19 cellular contexts compared by ENCODE assay signal in the genomic region with DNA sequence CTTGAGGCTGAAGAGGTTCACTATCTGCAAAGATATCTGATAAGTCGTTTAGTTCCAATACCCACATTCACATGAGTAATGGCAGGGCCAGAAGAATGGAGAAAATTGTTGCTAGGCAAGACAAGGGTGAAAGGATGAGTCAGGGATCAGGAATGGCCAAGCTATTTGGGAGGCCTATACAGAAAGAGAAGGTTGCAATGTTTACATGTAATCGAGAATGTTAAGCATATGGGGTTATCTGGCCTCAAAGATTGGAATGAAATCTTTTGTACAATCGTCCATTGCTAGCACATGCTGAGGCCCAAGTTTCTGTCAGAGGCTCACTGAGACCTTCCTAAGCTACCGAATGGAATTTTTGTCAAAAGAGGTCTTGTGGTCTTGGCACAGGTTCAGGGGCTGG.
DNase-seq lines count a peak whose midpoint lies in the region; ATAC-seq and TF ChIP-seq lines count a peak whose summit lies in the region.
"Had no signal": no experiment of that assay in that cellular context is flagged by ENCODE, and none has a peak within 500 bp of the region (broad histone marks: within the 10 kb centered on the region; RNA-seq: fewer than 3 reads in every experiment).

No MANE protein-coding gene starts in this region.

- no peaks in the 10 kb centered on the region for H3K4me1 Mint-ChIP-seq in type B pancreatic cell (ENCODE audit: unreplicated experiment)
- no peaks in the 10 kb centered on the region for H3K4me1 Mint-ChIP-seq in immature natural killer cell
- H3K4me1 Mint-ChIP-seq: endodermal cell; natural killer cell; stimulated activated effector memory CD8-positive, alpha-beta T cell treated with anti-CD3 and anti-CD28 coated beads, Interleukin-12 subunit alpha, Interleukin-12 subunit beta, amount 100 ng/mL, for 72 hours had no signal

- H3K9me3 Mint-ChIP-seq in type B pancreatic cell (no peaks in the 10 kb centered on the region), immature natural killer cell (peaks cover 0 to 8% (median 0%) of the 10 kb centered on the region in 6 donors)
- H3K9me3 Mint-ChIP-seq: endodermal cell had no signal

- no peaks in the 10 kb centered on the region for H3K4me1 ChIP-seq in foreskin keratinocyte
- H3K4me1 ChIP-seq: BE2C, HAP-1 had no signal

- no peak for TF ChIP-seq CTCF in foreskin keratinocyte (conservative IDR thresholded peaks at IDR 0.05)
- TF ChIP-seq CTCF in type B pancreatic cell (conservative IDR thresholded peaks at IDR 0.05), result no peak

- peaks cover 3% of the 10 kb centered on the region for H3K27me3 Mint-ChIP-seq in type B pancreatic cell
- H3K27me3 Mint-ChIP-seq in immature natural killer cell (ENCODE audit: low read depth in 3 of 3), result peaks cover 0 to 2% (median 0%) of the 10 kb centered on the region in 3 donors

- H3K27ac Mint-ChIP-seq in type B pancreatic cell (peak overlapping the region; percentile 66), immature natural killer cell (no peak overlapping the region)
- H3K27ac Mint-ChIP-seq: endodermal cell; natural killer cell; stimulated activated effector memory CD8-positive, alpha-beta T cell treated with anti-CD3 and anti-CD28 coated beads, Interleukin-12 subunit alpha, Interleukin-12 subunit beta, amount 100 ng/mL, for 72 hours had no signal

- H3K4me3 Mint-ChIP-seq in type B pancreatic cell (no peak overlapping the region), immature natural killer cell (no peak overlapping the region)
- H3K4me3 Mint-ChIP-seq: endodermal cell; natural killer cell; stimulated activated effector memory CD8-positive, alpha-beta T cell treated with anti-CD3 and anti-CD28 coated beads, Interleukin-12 subunit alpha, Interleukin-12 subunit beta, amount 100 ng/mL, for 72 hours had no signal

- H3K27ac ChIP-seq in foreskin keratinocyte, result no peak overlapping the region

- H3K27me3 ChIP-seq in foreskin keratinocyte, result no peaks in the 10 kb centered on the region
- H3K27me3 ChIP-seq: BE2C had no signal

- no peaks in the 10 kb centered on the region for H3K36me3 Mint-ChIP-seq in type B pancreatic cell
- no peaks in the 10 kb centered on the region for H3K36me3 Mint-ChIP-seq in immature natural killer cell
- H3K36me3 Mint-ChIP-seq: natural killer cell; stimulated activated effector memory CD8-positive, alpha-beta T cell treated with anti-CD3 and anti-CD28 coated beads, Interleukin-12 subunit alpha, Interleukin-12 subunit beta, amount 100 ng/mL, for 72 hours had no signal

- DNase-seq in HS-27A (ENCODE audit: low read depth) (peak; percentile 50), SW480 (ENCODE audit: low spot score) (peak; percentile 17), foreskin keratinocyte (peak; percentile 49 to 89), type B pancreatic cell (ENCODE audit: extremely low spot score, unreplicated experiment) (no peak), immature natural killer cell (no peak)
- DNase-seq in activated CD8-positive, alpha-beta memory T cell treated with anti-CD3 and anti-CD28 coated beads, Interleukin-2, amount 50 U/mL, for 4 hours, result no peak
- DNase-seq: activated effector memory CD4-positive, alpha-beta T cell treated with Interleukin-2 at 50 U/mL for 16 hours; BE2C; cerebellar nuclear complex; endodermal cell; MM.1S; natural killer cell; NCI-H1694 treated with DMSO at 0.1 percent for 48 hours; NCI-H446; posterior cingulate gyrus; T-helper 9 cell had no signal

- ATAC-seq in foreskin keratinocyte (peak; percentile 80), HG03175 (IDR thresholded peaks at IDR 0.05; ENCODE audit: unreplicated experiment) (no peak)
- ATAC-seq: natural killer cell; stimulated activated effector memory CD8-positive, alpha-beta T cell treated with anti-CD3 and anti-CD28 coated beads, Interleukin-12 subunit alpha, Interleukin-12 subunit beta, amount 100 ng/mL, for 72 hours had no signal

Comparison
In these comparisons a context has a peak if more than half of its experiments do, and no peak if none do; other contexts are left out.
1. DNase-seq: peak in HS-27A (single experiment), SW480 (single experiment) and foreskin keratinocyte (2 of 2); none in type B pancreatic cell (single experiment), activated CD8-positive, alpha-beta memory T cell treated with anti-CD3 and anti-CD28 coated beads, Interleukin-2, amount 50 U/mL, for 4 hours (single experiment) and immature natural killer cell (0 of 3).